In genomic region chr19:1266818-1267440, GRCh38 we compare ENCODE assay signal across 8 cellular contexts. TPM values are rescaled to one million over a fixed set of nuclear protein-coding genes. Genes with fewer than 3 reads are reported as not detected.
A peak's percentile ranks its signal among the peaks of the same experiment; 100 is the strongest.
DNase-seq lines count a peak whose midpoint lies in the region; ATAC-seq and TF ChIP-seq lines count a peak whose summit lies in the region.

No MANE protein-coding gene starts in this region.

- peaks cover 17% of the 10 kb centered on the region for H3K36me3 Mint-ChIP-seq in activated T-cell treated with anti-CD3 and anti-CD28 coated beads, Interleukin-2, amount 50 U/mL, for 4 hours (ENCODE audit: insufficient read depth)
- peaks cover 0 to 18% (median 11%) of the 10 kb centered on the region in 5 donors for H3K36me3 Mint-ChIP-seq in naive thymus-derived CD4-positive, alpha-beta T cell

- H3K9me3 ChIP-seq in esophagus muscularis mucosa = no peaks in the 10 kb centered on the region
- H3K9me3 ChIP-seq in naive thymus-derived CD4-positive, alpha-beta T cell (ENCODE audit: control insufficient read depth in 2 of 3, low read length in 3 of 3) = no peaks in the 10 kb centered on the region
- no peaks in the 10 kb centered on the region for H3K9me3 ChIP-seq in transverse colon

- TF ChIP-seq EP300 in esophagus muscularis mucosa (IDR thresholded peaks at IDR 0.05) (no peak), transverse colon (IDR thresholded peaks at IDR 0.05; ENCODE audit: low read depth) (no peak)

- H3K4me1 ChIP-seq in esophagus muscularis mucosa = peaks cover 72 to 85% (median 77%) of the 10 kb centered on the region in 4 donors
- peaks cover 47 to 52% of the 10 kb centered on the region in 2 donors for H3K4me1 ChIP-seq in naive thymus-derived CD4-positive, alpha-beta T cell (ENCODE audit: control insufficient read depth in 2 of 2, insufficient read depth in 2 of 2, low read length in 2 of 2)
- peaks cover 59 to 80% (median 74%) of the 10 kb centered on the region in 4 donors for H3K4me1 ChIP-seq in transverse colon

- intact Hi-C loops in esophagus muscularis mucosa (cut with DNase I) = loop anchor here (1.0 kb wide), 1 partner anchor 23 kb away; no protein-coding TSS in a partner anchor
- intact Hi-C loops in naive thymus-derived CD4-positive, alpha-beta T cell (cut with micrococcal nuclease) = loop anchor here (1.0 to 10.0 kb wide), 3 partner anchors 23 to 588 kb away; partner anchors contain the start of gene PTBP1 (in 1 of the 2)
- intact Hi-C loops in transverse colon (cut with DNase I; ENCODE audit: low total_unique reads) = loop anchor here (1.0 kb wide), 1 partner anchor 23 kb away; no protein-coding TSS in a partner anchor

- no peaks in the 10 kb centered on the region for H3K9me3 Mint-ChIP-seq in activated T-cell treated with anti-CD3 and anti-CD28 coated beads, Interleukin-2, amount 50 U/mL, for 4 hours
- H3K9me3 Mint-ChIP-seq in naive thymus-derived CD4-positive, alpha-beta T cell = peaks cover 0 to 7% (median 0%) of the 10 kb centered on the region in 11 donors

- CTCF ChIA-PET in naive thymus-derived CD4-positive, alpha-beta T cell (lab: Charles Lee) = interaction anchor here (0.9 to 5.1 kb wide), 6 partner anchors 8 to 22 kb away, joined by 4 to 164 read pairs (median 6); partner anchors contain the start of gene FAM174C

- H3K4me3 Mint-ChIP-seq in activated T-cell treated with anti-CD3 and anti-CD28 coated beads, Interleukin-2, amount 50 U/mL, for 4 hours = peak overlapping the region; percentile 64
- peak overlapping the region; percentile 51 to 96 (median 67) for H3K4me3 Mint-ChIP-seq in naive thymus-derived CD4-positive, alpha-beta T cell

- ATAC-seq in activated T-cell treated with anti-CD3 and anti-CD28 coated beads, Interleukin-2, amount 50 U/mL, for 4 hours = peak in 1 of 2 donors; percentile 3
- ATAC-seq in naive thymus-derived CD4-positive, alpha-beta T cell = peak; percentile 24

- WGBS in esophagus muscularis mucosa = 6% methylated on average over 7 of the region's 73 CpGs
- 0% methylated on average over 38 of the region's 73 CpGs; no CpG with 5 or more reads in 1 of the 2 donors for WGBS in transverse colon (ENCODE audit: low coverage in 1 of 2), 2 donors

- in situ Hi-C loops in transverse colon (cut with MboI; ENCODE audit: low pct_ligation_motif_present in 1 of 4, low pct_unique_long_range_greater_than_20kb in 1 of 4, low sequenced_read_pairs in 3 of 4) (no loop called here), KBM-7 (cut with MboI; ENCODE audit: low pct_unique_long_range_greater_than_20kb, low sequenced_read_pairs) (no loop called here)

- TF ChIP-seq POLR2A in esophagus muscularis mucosa (IDR thresholded peaks at IDR 0.05; ENCODE audit: low read depth) (no peak), transverse colon (IDR thresholded peaks at IDR 0.05) (no peak)

- peak overlapping the region; percentile 99 to 100 (median 100) for H3K27ac ChIP-seq in esophagus muscularis mucosa (replicated peaks in 1 of 4)
- peak overlapping the region; percentile 55 for H3K27ac ChIP-seq in naive thymus-derived CD4-positive, alpha-beta T cell (ENCODE audit: low read depth, low read length)
- peak overlapping the region; percentile 98 to 100 (median 98) for H3K27ac ChIP-seq in transverse colon

- peaks cover 63% of the 10 kb centered on the region for H3K4me1 Mint-ChIP-seq in activated T-cell treated with anti-CD3 and anti-CD28 coated beads, Interleukin-2, amount 50 U/mL, for 4 hours (ENCODE audit: low read depth)
- H3K4me1 Mint-ChIP-seq in naive thymus-derived CD4-positive, alpha-beta T cell = peaks cover 45 to 64% (median 52%) of the 10 kb centered on the region in 7 donors

- H3K27me3 ChIP-seq in GM06990 (replicated peaks; ENCODE audit: control insufficient read depth, insufficient read depth, low read length) (no peaks in the 10 kb centered on the region; the same call in 1 of the 2 replicates), esophagus muscularis mucosa (no peaks in the 10 kb centered on the region), transverse colon (no peaks in the 10 kb centered on the region)
- H3K27me3 ChIP-seq in naive thymus-derived CD4-positive, alpha-beta T cell (ENCODE audit: control insufficient read depth in 2 of 2, insufficient read depth in 2 of 2, low read length in 2 of 2) = no peaks in the 10 kb centered on the region

- POLR2A ChIA-PET in naive thymus-derived CD4-positive, alpha-beta T cell (lab: Charles Lee) = interaction anchor here (0.8 to 14.9 kb wide), 8 partner anchors 9 to 469 kb away, joined by 3 to 366 read pairs (median 11); partner anchors contain the start of genes ATP5F1D, CBARP, FAM174C and STK11

- TF ChIP-seq CTCF in GM06990 (IDR thresholded peaks at IDR 0.05; ENCODE audit: insufficient read depth, low read length, poor library complexity, severe bottlenecking) (peak; percentile 76), HFF-Myc (IDR thresholded peaks at IDR 0.05; ENCODE audit: low read depth, low read length, missing control alignments) (peak; percentile 75), esophagus muscularis mucosa (IDR thresholded peaks at IDR 0.05) (peak; percentile 98 to 100 (median 99)), transverse colon (IDR thresholded peaks at IDR 0.05) (peak; percentile 91 to 99 (median 96))

- H3K36me3 ChIP-seq in GM06990 (ENCODE audit: control insufficient read depth, insufficient read depth, low read length) (peaks cover 11% of the 10 kb centered on the region), esophagus muscularis mucosa (peaks cover 11 to 15% (median 13%) of the 10 kb centered on the region in 4 donors), transverse colon (peaks cover 0 to 4% (median 1%) of the 10 kb centered on the region in 4 donors)
- peaks cover 12 to 17% (median 15%) of the 10 kb centered on the region in 3 experiments for H3K36me3 ChIP-seq in naive thymus-derived CD4-positive, alpha-beta T cell (ENCODE audit: control insufficient read depth in 2 of 3, insufficient read depth in 3 of 3, low read length in 3 of 3)

- DNase-seq in GM06990 (ENCODE audit: extremely low read depth, insufficient read length) (peak; percentile 82), HFF-Myc (ENCODE audit: extremely low read depth, low read depth) (no peak), NCI-H345 (lab: John Stamatoyannopoulos, UW) (peak; percentile 50), esophagus muscularis mucosa (ENCODE audit: extremely low spot score) (no peak), transverse colon (peak; percentile 82), KBM-7 (no peak)
- peak; percentile 67 for DNase-seq in activated T-cell treated with anti-CD3 and anti-CD28 coated beads, Interleukin-2, amount 50 U/mL, for 4 hours
- peak in 8 of 9 donors; percentile 49 to 90 (median 70) for DNase-seq in naive thymus-derived CD4-positive, alpha-beta T cell

- H3K4me3 ChIP-seq in GM06990 (replicated peaks; ENCODE audit: low read depth, low read length) (peak overlapping the region; percentile 52), HFF-Myc (replicated peaks; ENCODE audit: low read depth, low read length) (peak overlapping the region; percentile 43), esophagus muscularis mucosa (peak overlapping the region; percentile 55 to 65 (median 60)), transverse colon (peak overlapping the region; percentile 32 to 62 (median 49))
- H3K4me3 ChIP-seq in naive thymus-derived CD4-positive, alpha-beta T cell (ENCODE audit: low read length) = peak overlapping the region; percentile 48

- H3K27ac Mint-ChIP-seq in naive thymus-derived CD4-positive, alpha-beta T cell = peak overlapping the region in 6 of 9 donors; percentile 28 to 89 (median 55)

- H3K27me3 Mint-ChIP-seq in activated T-cell treated with anti-CD3 and anti-CD28 coated beads, Interleukin-2, amount 50 U/mL, for 4 hours (ENCODE audit: low read depth) = no peaks in the 10 kb centered on the region
- H3K27me3 Mint-ChIP-seq in naive thymus-derived CD4-positive, alpha-beta T cell = peaks cover 0 to 6% (median 0%) of the 10 kb centered on the region in 5 donors

RNA-seq across cellular contexts. Expression of gene CIRBP, which starts 2.2 kb away (rescaled TPM):
- total RNA-seq in activated T-cell treated with anti-CD3 and anti-CD28 coated beads, Interleukin-2, amount 50 U/mL, for 4 hours = 100 to 1,000 TPM; 269 to 294 (median 285) TPM
- total RNA-seq in esophagus muscularis mucosa (100 to 1,000 TPM; 236 to 601 (median 429) TPM), transverse colon (100 to 1,000 TPM; 431 to 488 (median 460) TPM)
- total RNA-seq in naive thymus-derived CD4-positive, alpha-beta T cell = 100 to 1,000 TPM; 237 to 629 (median 524) TPM
- polyA plus RNA-seq in naive thymus-derived CD4-positive, alpha-beta T cell = 100 to 1,000 TPM; 233 to 247 TPM

RNA-seq across cellular contexts. Expression of gene FAM174C, which starts 8.4 kb away (rescaled TPM):
- 100 to 1,000 TPM; 189 to 199 (median 194) TPM for total RNA-seq in activated T-cell treated with anti-CD3 and anti-CD28 coated beads, Interleukin-2, amount 50 U/mL, for 4 hours
- total RNA-seq in esophagus muscularis mucosa (10 to 100 TPM; 24.9 to 58.9 (median 43.6) TPM), transverse colon (100 to 1,000 TPM in 2 of 4 donors, 10 to 100 TPM in 2; 72.5 to 116 (median 99.0) TPM)
- total RNA-seq in naive thymus-derived CD4-positive, alpha-beta T cell = 10 to 100 TPM; 31.7 to 57.3 (median 47.7) TPM
- 10 to 100 TPM; 75.0 to 78.8 TPM for polyA plus RNA-seq in naive thymus-derived CD4-positive, alpha-beta T cell

RNA-seq across cellular contexts. Expression of gene MIDN, which starts 18.5 kb away (rescaled TPM):
- total RNA-seq in activated T-cell treated with anti-CD3 and anti-CD28 coated beads, Interleukin-2, amount 50 U/mL, for 4 hours = 10 to 100 TPM; 63.2 to 70.0 (median 68.7) TPM
- total RNA-seq in esophagus muscularis mucosa = 10 to 100 TPM; 20.3 to 72.2 (median 31.8) TPM
- total RNA-seq in naive thymus-derived CD4-positive, alpha-beta T cell = 100 to 1,000 TPM in 2 of 5 experiments, 10 to 100 TPM in 3; 22.6 to 310 (median 78.1) TPM
- polyA plus RNA-seq in naive thymus-derived CD4-positive, alpha-beta T cell = 1 to 10 TPM; 1.4 to 3.6 TPM
- total RNA-seq in transverse colon = 100 to 1,000 TPM in 3 of 4 donors, 10 to 100 TPM in 1; 89.4 to 379 (median 116) TPM

RNA-seq across cellular contexts. Expression of gene EFNA2, which starts 18.7 kb away (rescaled TPM):
- total RNA-seq in activated T-cell treated with anti-CD3 and anti-CD28 coated beads, Interleukin-2, amount 50 U/mL, for 4 hours = not detected
- total RNA-seq in esophagus muscularis mucosa (not detected), transverse colon (100 to 1,000 TPM in 1 of 4 donors, 10 to 100 TPM in 3; 30.5 to 112 (median 40.6) TPM)
- total RNA-seq in naive thymus-derived CD4-positive, alpha-beta T cell = not detected
- not detected for polyA plus RNA-seq in naive thymus-derived CD4-positive, alpha-beta T cell

RNA-seq across cellular contexts. Expression of gene ATP5F1D, which starts 25.4 kb away (rescaled TPM):
- 100 to 1,000 TPM; 259 to 434 (median 312) TPM for total RNA-seq in activated T-cell treated with anti-CD3 and anti-CD28 coated beads, Interleukin-2, amount 50 U/mL, for 4 hours
- total RNA-seq in esophagus muscularis mucosa (100 to 1,000 TPM in 2 of 4 donors, 10 to 100 TPM in 2; 77.5 to 140 (median 109) TPM), transverse colon (100 to 1,000 TPM; 157 to 650 (median 240) TPM)
- 100 to 1,000 TPM in 3 of 5 experiments, 10 to 100 TPM in 2; 90.6 to 178 (median 102) TPM for total RNA-seq in naive thymus-derived CD4-positive, alpha-beta T cell
- polyA plus RNA-seq in naive thymus-derived CD4-positive, alpha-beta T cell = 100 to 1,000 TPM; 209 to 302 TPM

Comparison
In these comparisons a context has a peak if more than half of its experiments do, and no peak if none do; other contexts are left out.
1. DNase-seq: peak in GM06990 (single experiment), NCI-H345 (single experiment), activated T-cell treated with anti-CD3 and anti-CD28 coated beads, Interleukin-2, amount 50 U/mL, for 4 hours (single experiment), naive thymus-derived CD4-positive, alpha-beta T cell (8 of 9) and transverse colon (single experiment); none in HFF-Myc (single experiment), esophagus muscularis mucosa (single experiment) and KBM-7 (single experiment).
2. Peak in every context shown above with its lines, with median percentiles within 50 percentile points of each other: H3K4me3 ChIP-seq, CTCF ChIP-seq and H3K27ac ChIP-seq.